ENCODE assay signal across 23 cellular contexts in genomic region chr5:17312358-17312757, GRCh38.
"Had no signal": no experiment of that assay in that cellular context is flagged by ENCODE, and none has a peak within 500 bp of the region (broad histone marks: within the 10 kb centered on the region; RNA-seq: fewer than 3 reads in every experiment).

No MANE protein-coding gene starts in this region.

- H3K9me3 ChIP-seq: left ventricle myocardium inferior, mucosa of descending colon, tibial artery had no signal

- H3K36me3 Mint-ChIP-seq: activated naive CD8-positive, alpha-beta T cell treated with anti-CD3 and anti-CD28 coated beads, Interleukin-2, amount 10 ng/mL, durations not matched to agents 7 days and 5 days; memory B cell; stimulated activated effector memory CD8-positive, alpha-beta T cell treated with anti-CD3 and anti-CD28 coated beads, Interleukin-12 subunit alpha, Interleukin-12 subunit beta, amount 100 ng/mL, for 72 hours had no signal

- H3K27ac ChIP-seq: cardiac muscle cell, left ventricle myocardium inferior, tibial artery had no signal

- H3K36me3 ChIP-seq: cardiac muscle cell, left ventricle myocardium inferior, tibial artery had no signal

- H3K4me3 ChIP-seq: cardiac muscle cell, left ventricle myocardium inferior, mucosa of descending colon, tibial artery had no signal

- H3K4me1 ChIP-seq: left ventricle myocardium inferior had no signal

- H3K4me1 Mint-ChIP-seq: activated CD4-positive, alpha-beta T cell treated with anti-CD3 and anti-CD28 coated beads for 36 hours; activated naive CD8-positive, alpha-beta T cell treated with anti-CD3 and anti-CD28 coated beads, Interleukin-2, amount 10 ng/mL, durations not matched to agents 7 days and 5 days; stimulated activated effector memory CD8-positive, alpha-beta T cell treated with anti-CD3 and anti-CD28 coated beads, Interleukin-12 subunit alpha, Interleukin-12 subunit beta, amount 100 ng/mL, for 72 hours; stimulated activated naive CD8-positive, alpha-beta T cell treated with anti-CD3 and anti-CD28 coated beads, Interleukin-15, amount 100 ng/mL, for 72 hours had no signal

- H3K4me3 Mint-ChIP-seq: activated B cell treated with CpG ODN at 0.5 μM for 24 hours; activated CD4-positive, alpha-beta T cell treated with anti-CD3 and anti-CD28 coated beads for 36 hours; activated naive CD4-positive, alpha-beta T cell treated with anti-CD3 and anti-CD28 coated beads for 36 hours; activated naive CD8-positive, alpha-beta T cell treated with anti-CD3 and anti-CD28 coated beads, Interleukin-2, amount 10 ng/mL, durations not matched to agents 7 days and 5 days; activated T-cell treated with anti-CD3 and anti-CD28 coated beads, Interleukin-2, amount 50 U/mL, for 4 hours; memory B cell; nephron progenitor cell; stimulated activated effector memory CD8-positive, alpha-beta T cell treated with anti-CD3 and anti-CD28 coated beads, Interleukin-12 subunit alpha, Interleukin-12 subunit beta, amount 100 ng/mL, for 72 hours; stimulated activated naive CD8-positive, alpha-beta T cell treated with anti-CD3 and anti-CD28 coated beads, Interleukin-15, amount 100 ng/mL, for 72 hours had no signal

- ATAC-seq: activated CD4-positive, alpha-beta T cell treated with anti-CD3 and anti-CD28 coated beads for 36 hours; activated T-cell treated with anti-CD3 and anti-CD28 coated beads, Interleukin-2, amount 50 U/mL, for 4 hours; mucosa of descending colon; sciatic nerve; stimulated activated effector memory CD8-positive, alpha-beta T cell treated with anti-CD3 and anti-CD28 coated beads, Interleukin-12 subunit alpha, Interleukin-12 subunit beta, amount 100 ng/mL, for 72 hours; stimulated activated naive CD8-positive, alpha-beta T cell treated with anti-CD3 and anti-CD28 coated beads, Interleukin-15, amount 100 ng/mL, for 72 hours had no signal

- H3K27me3 ChIP-seq: cardiac muscle cell, tibial artery had no signal

- H3K27me3 Mint-ChIP-seq: activated B cell treated with CpG ODN at 0.5 μM for 24 hours; activated CD4-positive, alpha-beta T cell treated with anti-CD3 and anti-CD28 coated beads for 36 hours; activated naive CD8-positive, alpha-beta T cell treated with anti-CD3 and anti-CD28 coated beads, Interleukin-2, amount 10 ng/mL, durations not matched to agents 7 days and 5 days; memory B cell; stimulated activated naive CD8-positive, alpha-beta T cell treated with anti-CD3 and anti-CD28 coated beads, Interleukin-15, amount 100 ng/mL, for 72 hours had no signal

- DNase-seq: activated B cell treated with CpG ODN at 0.5 μM for 24 hours; activated CD4-positive, alpha-beta T cell treated with anti-CD3 and anti-CD28 coated beads for 36 hours; activated CD4-positive, alpha-beta T cell treated with anti-CD3 and anti-CD28 coated beads, Interleukin-2, amount 50 U/mL, for 4 hours; activated CD8-positive, alpha-beta memory T cell treated with anti-CD3 and anti-CD28 coated beads for 24 hours; activated CD8-positive, alpha-beta memory T cell treated with anti-CD3 and anti-CD28 coated beads, Interleukin-2, amount 50 U/mL, for 4 hours; activated effector memory CD4-positive, alpha-beta T cell treated with Interleukin-2 at 50 U/mL for 16 hours; activated naive CD4-positive, alpha-beta T cell treated with anti-CD3 and anti-CD28 coated beads for 36 hours; activated naive CD8-positive, alpha-beta T cell treated with anti-CD3 and anti-CD28 coated beads, Interleukin-2, amount 10 ng/mL, durations not matched to agents 7 days and 5 days; activated T-cell treated with anti-CD3 and anti-CD28 coated beads, Interleukin-2, amount 50 U/mL, for 4 hours; foreskin fibroblast; left ventricle myocardium inferior; mucosa of descending colon; nephron progenitor cell; occipital lobe; small intestine; stimulated activated CD4-positive, alpha-beta T cell treated with anti-CD3 and anti-CD28 coated beads, Interleukin-2, amount 100 ng/mL, for 24 hours; stimulated activated naive CD8-positive, alpha-beta T cell treated with anti-CD3 and anti-CD28 coated beads, Interleukin-15, amount 100 ng/mL, for 72 hours; T-helper 9 cell; tibial artery had no signal

- H3K27ac Mint-ChIP-seq: activated B cell treated with CpG ODN at 0.5 μM for 24 hours; activated CD4-positive, alpha-beta T cell treated with anti-CD3 and anti-CD28 coated beads for 36 hours; activated naive CD4-positive, alpha-beta T cell treated with anti-CD3 and anti-CD28 coated beads for 36 hours; activated naive CD8-positive, alpha-beta T cell treated with anti-CD3 and anti-CD28 coated beads, Interleukin-2, amount 10 ng/mL, durations not matched to agents 7 days and 5 days; memory B cell; nephron progenitor cell; stimulated activated effector memory CD8-positive, alpha-beta T cell treated with anti-CD3 and anti-CD28 coated beads, Interleukin-12 subunit alpha, Interleukin-12 subunit beta, amount 100 ng/mL, for 72 hours; stimulated activated naive CD8-positive, alpha-beta T cell treated with anti-CD3 and anti-CD28 coated beads, Interleukin-15, amount 100 ng/mL, for 72 hours had no signal

- H3K9me3 Mint-ChIP-seq: activated B cell treated with CpG ODN at 0.5 μM for 24 hours; activated naive CD4-positive, alpha-beta T cell treated with anti-CD3 and anti-CD28 coated beads for 36 hours; memory B cell; nephron progenitor cell had no signal
